9 cellular contexts compared by ENCODE assay signal in the genomic region with DNA sequence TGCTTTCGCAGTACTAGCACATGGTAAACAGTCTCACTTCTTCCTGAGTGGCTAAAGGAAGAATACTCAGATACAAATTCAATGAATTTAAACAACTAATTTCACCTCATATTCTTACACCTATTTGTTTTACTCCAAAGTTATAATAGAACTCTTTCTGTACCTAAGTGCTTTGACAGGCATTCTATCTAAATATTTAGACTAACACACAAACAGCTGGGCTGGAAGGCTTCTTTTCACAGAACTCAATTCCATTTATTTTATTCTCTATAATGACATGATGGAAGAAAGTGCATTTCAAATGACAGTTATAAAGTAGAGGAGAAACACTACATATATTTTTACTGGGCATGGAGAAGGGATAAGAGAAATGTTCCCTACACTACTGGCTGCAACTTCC.
"Had no signal": no experiment of that assay in that cellular context is flagged by ENCODE, and none has a peak within 500 bp of the region (broad histone marks: within the 10 kb centered on the region; RNA-seq: fewer than 3 reads in every experiment).

No MANE protein-coding gene starts in this region.

- H3K27ac ChIP-seq: GM23248 had no signal

- H3K36me3 ChIP-seq: HAP-1 had no signal

- ATAC-seq: GM23338, HCT116 had no signal

- H3K4me3 ChIP-seq: GM23248, GM23338, HAP-1 had no signal

- H3K4me1 ChIP-seq: HAP-1 had no signal

- H3K4me2 ChIP-seq: GM23338 had no signal

- H3K9me3 ChIP-seq: HAP-1 had no signal

- DNase-seq: GM23248, GOT3, H7, H9, HCEC 1CT, HFFc6 had no signal

- H3K9ac ChIP-seq: GM23248 had no signal

- H2AFZ ChIP-seq: GM23248, GM23338 had no signal
